Comparison of ENCODE assay signal across 1 cellular context in genomic region chr9:69153707-69154521, GRCh38.
TF ChIP-seq lines count a peak whose summit lies in the region.

No MANE protein-coding gene starts in this region.

TF ChIP-seq in HepG2, 621 proteins besides CTCF, POLR2A, EP300 and RAD21 (continued from another document and continues in another):
- no peak; the same call in 1 of the 2 replicates for TF ChIP-seq ARID4A (CRISPR knock-in tag; IDR thresholded peaks at IDR 0.05; ENCODE audit: borderline replicate concordance)
- no peak for TF ChIP-seq ZNF776 (CRISPR knock-in tag; IDR thresholded peaks at IDR 0.05)
- TF ChIP-seq ZNF318 (CRISPR knock-in tag; IDR thresholded peaks at IDR 0.05): no peak
- peak; percentile 39 for TF ChIP-seq YY1 (IDR thresholded peaks at IDR 0.05; ENCODE audit: insufficient read depth, insufficient replicate concordance, low read depth, low read length)
- no peak for TF ChIP-seq MAFF (IDR thresholded peaks at IDR 0.05; ENCODE audit: low read depth, low read length)
- TF ChIP-seq PCBP1 (IDR thresholded peaks at IDR 0.05; ENCODE audit: borderline replicate concordance, low read depth, low read length): no peak
- TF ChIP-seq MED8 (CRISPR knock-in tag; IDR thresholded peaks at IDR 0.05; ENCODE audit: insufficient replicate concordance): no peak
- no peak for TF ChIP-seq ZNF335 (CRISPR knock-in tag; IDR thresholded peaks at IDR 0.05)
- TF ChIP-seq LCORL (IDR thresholded peaks at IDR 0.05): no peak
- peak; percentile 29; the same call in 1 of the 2 replicates for TF ChIP-seq LCORL (CRISPR knock-in tag; IDR thresholded peaks at IDR 0.05)
- TF ChIP-seq BCLAF1 (IDR thresholded peaks at IDR 0.05): no peak
- TF ChIP-seq EHMT2 (IDR thresholded peaks at IDR 0.05; ENCODE audit: borderline replicate concordance, low read depth, low read length): no peak
- TF ChIP-seq HBP1 (CRISPR knock-in tag; IDR thresholded peaks at IDR 0.05; ENCODE audit: low read depth): no peak
- no peak for TF ChIP-seq GMEB2 (CRISPR knock-in tag; IDR thresholded peaks at IDR 0.05; ENCODE audit: low read depth)
- no peak for TF ChIP-seq SETDB1 (CRISPR knock-in tag; IDR thresholded peaks at IDR 0.05; ENCODE audit: borderline replicate concordance)
- no peak for TF ChIP-seq ZNF615 (CRISPR knock-in tag; IDR thresholded peaks at IDR 0.05; ENCODE audit: borderline replicate concordance)
- 0 out of 2 replicates have a peak, but pooled peaks have one; percentile 71 for TF ChIP-seq SNAI1 (CRISPR knock-in tag; IDR thresholded peaks at IDR 0.05; ENCODE audit: borderline replicate concordance)
- no peak for TF ChIP-seq PHB2 (IDR thresholded peaks at IDR 0.05; ENCODE audit: partially characterized antibody)
- TF ChIP-seq GFI1 (CRISPR knock-in tag; IDR thresholded peaks at IDR 0.05; ENCODE audit: borderline replicate concordance): peak; percentile 70; the same call in 1 of the 2 replicates
- no peak for TF ChIP-seq SNAPC4 (CRISPR knock-in tag; IDR thresholded peaks at IDR 0.05)
- TF ChIP-seq THRA (CRISPR knock-in tag; IDR thresholded peaks at IDR 0.05; ENCODE audit: borderline replicate concordance): no peak
- no peak for TF ChIP-seq EED (CRISPR knock-in tag; IDR thresholded peaks at IDR 0.05)
- peak; percentile 48; the same call in 1 of the 2 replicates for TF ChIP-seq ZNF124 (CRISPR knock-in tag; IDR thresholded peaks at IDR 0.05)
- TF ChIP-seq ZNF572 (CRISPR knock-in tag; IDR thresholded peaks at IDR 0.05): no peak
